In genomic region chr11:87173185-87174039, GRCh38 we compare ENCODE assay signal across 8 cellular contexts.
DNase-seq lines count a peak whose midpoint lies in the region; ATAC-seq and TF ChIP-seq lines count a peak whose summit lies in the region.

No MANE protein-coding gene starts in this region.

- no peaks in the 10 kb centered on the region for H3K27me3 ChIP-seq in Caco-2 (replicated peaks; ENCODE audit: control insufficient read depth, insufficient read depth, low read length)

- peaks cover 4% of the 10 kb centered on the region for H3K36me3 ChIP-seq in Caco-2 (ENCODE audit: control insufficient read depth, insufficient read depth, low read length)

- TF ChIP-seq CTCF in osteocyte (IDR thresholded peaks at IDR 0.05) = no peak
- TF ChIP-seq CTCF in endothelial cell (IDR thresholded peaks at IDR 0.05; ENCODE audit: unreplicated experiment) = no peak
- no peak for TF ChIP-seq CTCF in Caco-2 (IDR thresholded peaks at IDR 0.05; ENCODE audit: insufficient read depth in 1 of 2, low read depth in 1 of 2, low read length in 1 of 2, severe bottlenecking in 1 of 2, unreplicated experiment in 1 of 2)

- POLR2A ChIA-PET in Caco-2 (lab: Charles Lee) = no interaction called here

- H3K36me3 Mint-ChIP-seq in osteocyte (ENCODE audit: unreplicated experiment) (peaks cover 10% of the 10 kb centered on the region), endothelial cell (ENCODE audit: low read depth, unreplicated experiment) (peaks cover 4% of the 10 kb centered on the region), Caco-2 (ENCODE audit: insufficient read depth, unreplicated experiment) (peaks cover 2% of the 10 kb centered on the region)

- no peak overlapping the region for H3K4me3 Mint-ChIP-seq in osteocyte (ENCODE audit: unreplicated experiment)
- no peak overlapping the region for H3K4me3 Mint-ChIP-seq in endothelial cell (ENCODE audit: unreplicated experiment)
- no peak overlapping the region for H3K4me3 Mint-ChIP-seq in Caco-2 (ENCODE audit: unreplicated experiment)

- peaks cover 13% of the 10 kb centered on the region for H3K9me3 Mint-ChIP-seq in osteocyte (ENCODE audit: unreplicated experiment)
- no peaks in the 10 kb centered on the region for H3K9me3 Mint-ChIP-seq in endothelial cell (ENCODE audit: unreplicated experiment)
- peaks cover 13% of the 10 kb centered on the region for H3K9me3 Mint-ChIP-seq in Caco-2 (ENCODE audit: unreplicated experiment)

- H3K4me1 Mint-ChIP-seq in osteocyte (ENCODE audit: unreplicated experiment) = peaks cover 29% of the 10 kb centered on the region
- peaks cover 3% of the 10 kb centered on the region for H3K4me1 Mint-ChIP-seq in endothelial cell (ENCODE audit: unreplicated experiment)
- peaks cover 19% of the 10 kb centered on the region for H3K4me1 Mint-ChIP-seq in Caco-2 (ENCODE audit: low read depth, unreplicated experiment)

- peaks cover 6% of the 10 kb centered on the region for H3K4me1 ChIP-seq in Caco-2

- DNase-seq in EH (ENCODE audit: low read depth) = peak; percentile 70
- DNase-seq in NCI-H2196 (lab: John Stamatoyannopoulos, UW; ENCODE audit: unreplicated experiment) = peak; percentile 73
- peak; percentile 65 for DNase-seq in dedifferentiated amniotic fluid mesenchymal stem cell (ENCODE audit: extremely low spot score)
- no peak for DNase-seq in osteocyte (ENCODE audit: extremely low spot score, unreplicated experiment)
- no peak for DNase-seq in UCSD-AML1 (lab: John Stamatoyannopoulos, UW; ENCODE audit: unreplicated experiment)
- DNase-seq in endothelial cell (ENCODE audit: low spot score) = no peak
- DNase-seq in Caco-2 = no peak

- intact Hi-C loops in Caco-2 (cut with micrococcal nuclease; ENCODE audit: unreplicated experiment) = no loop called here

- H3K27ac Mint-ChIP-seq in osteocyte (ENCODE audit: unreplicated experiment) = peak overlapping the region; percentile 31
- H3K27ac Mint-ChIP-seq in endothelial cell (ENCODE audit: unreplicated experiment) = no peak overlapping the region
- no peak overlapping the region for H3K27ac Mint-ChIP-seq in Caco-2 (ENCODE audit: unreplicated experiment)

- CTCF ChIA-PET in Caco-2 (lab: Charles Lee) = no interaction called here

- no peak for ATAC-seq in GM21390 (IDR thresholded peaks at IDR 0.05; ENCODE audit: unreplicated experiment)

- no peaks in the 10 kb centered on the region for H3K27me3 Mint-ChIP-seq in osteocyte (ENCODE audit: unreplicated experiment)
- H3K27me3 Mint-ChIP-seq in endothelial cell (ENCODE audit: unreplicated experiment) = no peaks in the 10 kb centered on the region
- H3K27me3 Mint-ChIP-seq in Caco-2 (ENCODE audit: insufficient read depth, unreplicated experiment) = no peaks in the 10 kb centered on the region

- H3K9me3 ChIP-seq in Caco-2 = no peaks in the 10 kb centered on the region

- no TSS peak for BruUV-seq in Caco-2 (replicated peaks; lab: Mats Ljungman, UMichigan)

- no peak overlapping the region for H3K4me3 ChIP-seq in Caco-2 (ENCODE audit: low read depth, low read length)

Comparison
In these comparisons a context has a peak if more than half of its experiments do, and no peak if none do; other contexts are left out.
1. DNase-seq: peak in EH (single experiment), NCI-H2196 (single experiment) and dedifferentiated amniotic fluid mesenchymal stem cell (single experiment); none in osteocyte (single experiment), UCSD-AML1 (single experiment), endothelial cell (single experiment) and Caco-2 (0 of 2).